21 cellular contexts compared by ENCODE assay signal in the genomic region with DNA sequence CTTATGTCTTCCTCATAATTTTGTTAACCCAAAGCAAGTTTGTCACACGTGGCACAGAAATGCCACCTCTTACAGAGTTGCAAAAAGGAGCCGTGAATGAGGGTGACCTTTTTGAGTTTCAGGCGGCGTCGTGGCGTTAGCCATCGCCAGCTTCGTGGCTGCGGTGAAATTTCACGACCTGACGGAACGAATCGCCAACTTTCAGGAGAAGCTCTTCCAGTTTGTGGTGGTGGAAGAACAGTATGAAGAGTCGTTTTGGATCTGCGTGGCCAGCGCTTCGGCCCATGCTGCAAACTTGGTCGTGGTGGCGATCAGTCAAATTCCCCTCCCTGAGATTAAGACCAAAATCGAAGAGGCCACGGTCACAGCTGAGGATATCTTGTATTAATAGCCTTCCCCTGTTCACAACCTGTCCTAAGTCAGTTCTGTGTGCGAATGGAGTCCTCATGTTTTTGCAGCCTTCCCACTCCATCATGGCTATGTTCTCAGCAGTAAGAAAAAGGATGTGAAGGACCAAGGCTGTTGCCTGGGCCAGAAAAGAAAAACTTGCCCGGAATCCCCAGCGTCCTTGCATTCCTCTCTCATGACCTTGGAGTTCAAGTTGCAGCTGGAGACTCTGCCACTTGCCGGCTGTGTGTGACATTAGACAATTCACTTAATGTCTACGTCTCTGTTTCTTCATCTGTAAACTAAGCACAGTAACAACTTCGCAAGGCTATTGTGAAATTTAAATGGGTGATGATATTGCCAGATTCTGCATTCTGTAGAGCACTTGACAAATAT. TPM values are rescaled to one million over a fixed set of nuclear protein-coding genes. Genes with fewer than 3 reads are reported as not detected.
DNase-seq lines count a peak whose midpoint lies in the region; ATAC-seq, FAIRE-seq and TF ChIP-seq lines count a peak whose summit lies in the region.
"Had no signal": no experiment of that assay in that cellular context is flagged by ENCODE, and none has a peak within 500 bp of the region (broad histone marks: within the 10 kb centered on the region; RNA-seq: fewer than 3 reads in every experiment).

No MANE protein-coding gene starts in this region.

- no peak for TF ChIP-seq EP300 in K562 (IDR thresholded peaks at IDR 0.05; ENCODE audit: low read length)

- no peak overlapping the region for H3K27ac Mint-ChIP-seq in osteocyte (ENCODE audit: unreplicated experiment)
- no peak overlapping the region for H3K27ac Mint-ChIP-seq in CD4-positive, alpha-beta memory T cell
- H3K27ac Mint-ChIP-seq: CD4-positive, CD25-positive, alpha-beta regulatory T cell; HFFc6 had no signal

- no peaks in the 10 kb centered on the region for H3K4me1 Mint-ChIP-seq in osteocyte (ENCODE audit: unreplicated experiment)
- H3K4me1 Mint-ChIP-seq in CD4-positive, alpha-beta memory T cell: no peaks in the 10 kb centered on the region
- H3K4me1 Mint-ChIP-seq: CD4-positive, CD25-positive, alpha-beta regulatory T cell had no signal

- H3K9me3 ChIP-seq in K562 (replicated peaks; ENCODE audit: control insufficient read depth, insufficient read depth, low read depth, low read length) (no peaks in the 10 kb centered on the region), prostate gland (no peaks in the 10 kb centered on the region)
- H3K9me3 ChIP-seq in CD4-positive, alpha-beta memory T cell (ENCODE audit: control insufficient read depth in 1 of 2, low read length in 2 of 2): no peaks in the 10 kb centered on the region
- H3K9me3 ChIP-seq: BE2C, Caco-2 had no signal

- no peaks in the 10 kb centered on the region for H3K36me3 ChIP-seq in K562 (ENCODE audit: control insufficient read depth, insufficient read depth, low read length)
- no peaks in the 10 kb centered on the region for H3K36me3 ChIP-seq in CD4-positive, alpha-beta memory T cell (ENCODE audit: insufficient read depth, low read length)
- no peaks in the 10 kb centered on the region for H3K36me3 ChIP-seq in prostate gland
- H3K36me3 ChIP-seq: BE2C had no signal

- 6% methylated on average over 27 of the region's 27 CpGs for WGBS in K562 (ENCODE audit: insufficient coverage, low coverage, missing lambda C conversion rate)
- 84% methylated on average over 27 of the region's 27 CpGs for WGBS in prostate gland

- TF ChIP-seq CTCF in K562 (IDR thresholded peaks at IDR 0.05 in 2 of 3, conservative IDR thresholded peaks at IDR 0.05 in 1 of 3; ENCODE audit: insufficient read depth in 2 of 3, low read depth in 1 of 3, low read length in 3 of 3): no peak
- TF ChIP-seq CTCF in osteocyte (IDR thresholded peaks at IDR 0.05): no peak
- no peak for TF ChIP-seq CTCF in prostate gland (IDR thresholded peaks at IDR 0.05)

- FAIRE-seq in K562 (lab: Jason Lieb, UNC): peak; percentile 51
- FAIRE-seq: A204.1, D721Med, GM12892, HepG2 had no signal

- H3K4me2 ChIP-seq in K562 (ENCODE audit: insufficient read depth, low read length): peak overlapping the region; percentile 27; the same call in 1 of the 2 replicates

- H3K4me3 ChIP-seq in K562 (no peak overlapping the region), prostate gland (no peak overlapping the region)
- no peak overlapping the region for H3K4me3 ChIP-seq in CD4-positive, alpha-beta memory T cell (ENCODE audit: low read length in 2 of 2)

- TF ChIP-seq RAD21 in K562 (CRISPR knock-in tag; conservative IDR thresholded peaks at IDR 0.05 in 1 of 2, IDR thresholded peaks at IDR 0.05 in 1 of 2): no peak

- DNase-seq in K562 (ENCODE audit: extremely low read depth in 1 of 4, low spot score in 3 of 4) (no peak), left kidney (ENCODE audit: low read depth, low spot score) (peak; percentile 80), osteocyte (ENCODE audit: extremely low spot score, unreplicated experiment) (peak; percentile 72), hypothalamus (lab: John Stamatoyannopoulos, UW) (no peak), prostate gland (ENCODE audit: low spot score) (no peak), NAMALWA (ENCODE audit: low spot score) (no peak)
- no peak for DNase-seq in CD4-positive, alpha-beta memory T cell
- DNase-seq: ACHN; BE2C; C1 segment of cervical spinal cord; Caco-2; CD4-positive, CD25-positive, alpha-beta regulatory T cell; GDM1; GOT3; H7; HFFc6 had no signal

- H3K9ac ChIP-seq in K562 (ENCODE audit: insufficient read depth in 1 of 2, low read depth in 2 of 2, low read length in 2 of 2): peak overlapping the region in 1 of 2 experiments; percentile 61; a peak in 1 of 4 replicates

- H3K4me1 ChIP-seq in K562 (replicated peaks in 1 of 2; ENCODE audit: control insufficient read depth in 2 of 2, insufficient read depth in 2 of 2, low read length in 2 of 2) (peaks cover 0 to 4% of the 10 kb centered on the region in 2 experiments; a peak in 1 of 5 replicates), prostate gland (replicated peaks) (no peaks in the 10 kb centered on the region)
- H3K4me1 ChIP-seq in CD4-positive, alpha-beta memory T cell (ENCODE audit: insufficient read depth, low read length): no peaks in the 10 kb centered on the region
- H3K4me1 ChIP-seq: Caco-2 had no signal

- H3K36me3 Mint-ChIP-seq in osteocyte (ENCODE audit: unreplicated experiment): no peaks in the 10 kb centered on the region
- no peaks in the 10 kb centered on the region for H3K36me3 Mint-ChIP-seq in CD4-positive, alpha-beta memory T cell
- H3K36me3 Mint-ChIP-seq: CD4-positive, CD25-positive, alpha-beta regulatory T cell had no signal

- BruUV-seq in K562 (replicated peaks; lab: Mats Ljungman, UMichigan): no TSS peak

- no peak overlapping the region for H3K4me3 Mint-ChIP-seq in osteocyte (ENCODE audit: unreplicated experiment)
- H3K4me3 Mint-ChIP-seq in CD4-positive, alpha-beta memory T cell: no peak overlapping the region
- H3K4me3 Mint-ChIP-seq: CD4-positive, CD25-positive, alpha-beta regulatory T cell; HFFc6 had no signal

- TF ChIP-seq POLR2A in K562 (conservative IDR thresholded peaks at IDR 0.05) (no peak), prostate gland (IDR thresholded peaks at IDR 0.05) (no peak)

- H3K27me3 ChIP-seq in K562 (ENCODE audit: control insufficient read depth in 2 of 2, insufficient read depth in 2 of 2, low read length in 2 of 2) (peaks cover 19 to 37% of the 10 kb centered on the region in 2 experiments), prostate gland (replicated peaks; ENCODE audit: insufficient read depth) (no peaks in the 10 kb centered on the region)
- H3K27me3 ChIP-seq in CD4-positive, alpha-beta memory T cell (ENCODE audit: insufficient read depth, low read length): peaks cover 11% of the 10 kb centered on the region
- H3K27me3 ChIP-seq: BE2C had no signal

- ATAC-seq in K562: no peak; the same call in 1 of the 3 replicates
- ATAC-seq: HCT116, HepG2 had no signal

- no peaks in the 10 kb centered on the region for H3K9me3 Mint-ChIP-seq in osteocyte (ENCODE audit: unreplicated experiment)
- H3K9me3 Mint-ChIP-seq in CD4-positive, alpha-beta memory T cell: no peaks in the 10 kb centered on the region
- H3K9me3 Mint-ChIP-seq: CD4-positive, CD25-positive, alpha-beta regulatory T cell; HFFc6 had no signal

- H2AFZ ChIP-seq in K562 (ENCODE audit: low read depth, low read length): peak overlapping the region; percentile 38; the same call in 1 of the 2 replicates

- CTCF ChIA-PET in K562 (lab: Yijun Ruan, JAX; ENCODE audit: low intra/inter-chr PET ratio): no interaction called here
- CTCF ChIA-PET in CD4-positive, alpha-beta memory T cell (lab: Charles Lee; ENCODE audit: partially characterized antibody): no interaction called here

- POLR2A ChIA-PET in K562 (lab: Yijun Ruan, JAX): interaction anchor here (0.9 kb wide), 1 partner anchor 16 kb away, joined by 4 read pairs; no protein-coding TSS in a partner anchor
- POLR2A ChIA-PET in CD4-positive, alpha-beta memory T cell (lab: Charles Lee; ENCODE audit: partially characterized antibody): no interaction called here

- in situ Hi-C loops in K562 (cut with MboI): loop anchor here (25.0 kb wide), 1 partner anchor 1060 kb away; no protein-coding TSS in a partner anchor

- H3K79me2 ChIP-seq in K562 (ENCODE audit: control insufficient read depth, insufficient read depth, low read length): no peaks in the 10 kb centered on the region

- H3K27ac ChIP-seq in K562 (ENCODE audit: extremely low read depth, low read depth, low read length): no peak overlapping the region
- no peak overlapping the region for H3K27ac ChIP-seq in CD4-positive, alpha-beta memory T cell (ENCODE audit: low read depth, low read length)
- no peak overlapping the region for H3K27ac ChIP-seq in prostate gland

- no peaks in the 10 kb centered on the region for H3K9me1 ChIP-seq in K562 (ENCODE audit: control insufficient read depth, insufficient read depth, low read length)

- intact Hi-C loops in K562 (cut with micrococcal nuclease): no loop called here
- intact Hi-C loops in CD4-positive, alpha-beta memory T cell (cut with micrococcal nuclease): no loop called here
- intact Hi-C loops in prostate gland (cut with DNase I): no loop called here

- peaks cover 14% of the 10 kb centered on the region for H3K27me3 Mint-ChIP-seq in osteocyte (ENCODE audit: unreplicated experiment)
- H3K27me3 Mint-ChIP-seq in CD4-positive, alpha-beta memory T cell: peaks cover 19 to 22% of the 10 kb centered on the region in 2 donors

- H4K20me1 ChIP-seq in K562 (replicated peaks; ENCODE audit: control insufficient read depth, insufficient read depth, low read length): no peaks in the 10 kb centered on the region

RNA-seq across cellular contexts. Expression of a gene that starts 11.9 kb away (rescaled TPM):
- not detected in 2 replicates for total RNA-seq in K562 (2011; cell fraction: chromatin; rRNA removed; ENCODE audit: low replicate concordance)
- not detected in 2 replicates for total RNA-seq in K562 (2011; cell fraction: nucleolus; rRNA removed)
- total RNA-seq in K562 (2011; cell fraction: nucleoplasm; rRNA removed): not detected in 2 replicates
- total RNA-seq in K562 (2014; rRNA removed) (not detected in 2 replicates), K562 (2014; rRNA removed; fragmentation: Illumina TruSeq; extraction: Trizol) (not detected in 2 replicates), K562 (2015; rRNA removed; fragmentation: Illumina TruSeq; extraction: Trizol) (not detected in 2 replicates), K562 (2021) (not detected in 2 replicates), osteocyte (not detected in 2 replicates), prostate gland (not detected)
- polyA plus RNA-seq in K562 (2011; rRNA removed) (not detected in 2 replicates), K562 (2014; fragmentation: Illumina TruSeq; extraction: Trizol) (not detected in 2 replicates), K562 (2014; fragmentation: Nextera tagmentation; extraction: Ambion mirVana) (not detected), K562 (2014; rRNA removed) (not detected in 2 replicates)
- polyA plus RNA-seq in K562 (2011; cell fraction: cytosol; rRNA removed): not detected in 2 replicates
- not detected in 2 replicates for polyA plus RNA-seq in K562 (2011; cell fraction: nucleus; rRNA removed)
- not detected in 2 replicates for polyA plus RNA-seq in K562 (2012)
- polyA minus RNA-seq in K562 (2011; rRNA and poly(A)+ RNA removed): not detected in 2 replicates
- polyA minus RNA-seq in K562 (2011; cell fraction: cytosol; rRNA and poly(A)+ RNA removed): not detected in 2 replicates
- not detected in 2 replicates for polyA minus RNA-seq in K562 (2011; cell fraction: nucleus; rRNA and poly(A)+ RNA removed)
- total RNA-seq in CD4-positive, alpha-beta memory T cell: not detected
- polyA plus RNA-seq in CD4-positive, alpha-beta memory T cell: not detected
- total RNA-seq: Caco-2; CD4-positive, CD25-positive, alpha-beta regulatory T cell; H7; HepG2; HFFc6 had no signal
- polyA plus RNA-seq: CD4-positive, CD25-positive, alpha-beta regulatory T cell; HepG2 had no signal

RNA-seq across cellular contexts. Expression of a gene that starts 15.0 kb away (rescaled TPM):
- total RNA-seq in K562 (2011; cell fraction: chromatin; rRNA removed; ENCODE audit: low replicate concordance): 20.5 and 30.3 TPM in 2 replicates
- total RNA-seq in K562 (2011; cell fraction: nucleolus; rRNA removed): 17.8 and 19.8 TPM in 2 replicates
- 24.1 and 36.3 TPM in 2 replicates for total RNA-seq in K562 (2011; cell fraction: nucleoplasm; rRNA removed)
- total RNA-seq in K562 (2014; rRNA removed) (9.4 and 14.4 TPM in 2 replicates), K562 (2014; rRNA removed; fragmentation: Illumina TruSeq; extraction: Trizol) (16.6 and 17.3 TPM in 2 replicates), K562 (2015; rRNA removed; fragmentation: Illumina TruSeq; extraction: Trizol) (16.6 and 17.2 TPM in 2 replicates), K562 (2021) (28.6 and 29.7 TPM in 2 replicates), osteocyte (17.0 and 21.0 TPM in 2 replicates), prostate gland (10 to 100 TPM; 11.4 to 18.9 TPM)
- polyA plus RNA-seq in K562 (2011; rRNA removed) (27.1 and 28.9 TPM in 2 replicates), K562 (2014; fragmentation: Illumina TruSeq; extraction: Trizol) (26.6 and 27.7 TPM in 2 replicates), K562 (2014; fragmentation: Nextera tagmentation; extraction: Ambion mirVana) (1 to 10 TPM; 5.7 to 6.4 TPM), K562 (2014; rRNA removed) (26.9 and 39.7 TPM in 2 replicates)
- polyA plus RNA-seq in K562 (2011; cell fraction: cytosol; rRNA removed): 28.6 and 28.7 TPM in 2 replicates
- polyA plus RNA-seq in K562 (2011; cell fraction: nucleus; rRNA removed): 14.7 and 16.9 TPM in 2 replicates
- polyA plus RNA-seq in K562 (2012): 24.7 and 27.3 TPM in 2 replicates
- 27.8 and 36.5 TPM in 2 replicates for polyA minus RNA-seq in K562 (2011; rRNA and poly(A)+ RNA removed)
- polyA minus RNA-seq in K562 (2011; cell fraction: cytosol; rRNA and poly(A)+ RNA removed): 11.0 and 13.0 TPM in 2 replicates
- polyA minus RNA-seq in K562 (2011; cell fraction: nucleus; rRNA and poly(A)+ RNA removed): 10.4 and 13.9 TPM in 2 replicates
- 10 to 100 TPM; 21.8 to 24.4 TPM for total RNA-seq in CD4-positive, alpha-beta memory T cell
- 10 to 100 TPM; 35.5 to 46.0 TPM for polyA plus RNA-seq in CD4-positive, alpha-beta memory T cell

RNA-seq across cellular contexts. Expression of a gene that starts 50.1 kb away (rescaled TPM):
- 32.7 and 42.6 TPM in 2 replicates for total RNA-seq in K562 (2011; cell fraction: chromatin; rRNA removed; ENCODE audit: low replicate concordance)
- 24.0 and 28.4 TPM in 2 replicates for total RNA-seq in K562 (2011; cell fraction: nucleolus; rRNA removed)
- total RNA-seq in K562 (2011; cell fraction: nucleoplasm; rRNA removed): 31.4 and 34.3 TPM in 2 replicates
- total RNA-seq in K562 (2014; rRNA removed): 100 and 107 TPM in 2 replicates
- total RNA-seq in K562 (2014; rRNA removed; fragmentation: Illumina TruSeq; extraction: Trizol): 122 and 126 TPM in 2 replicates
- 134 and 143 TPM in 2 replicates for total RNA-seq in K562 (2015; rRNA removed; fragmentation: Illumina TruSeq; extraction: Trizol)
- total RNA-seq in K562 (2021): 82.3 and 85.6 TPM in 2 replicates
- polyA plus RNA-seq in K562 (2011; rRNA removed): 75.0 and 97.3 TPM in 2 replicates
- polyA plus RNA-seq in K562 (2011; cell fraction: cytosol; rRNA removed): 45.3 and 56.8 TPM in 2 replicates
- polyA plus RNA-seq in K562 (2011; cell fraction: nucleus; rRNA removed): 25.3 and 29.5 TPM in 2 replicates
- polyA plus RNA-seq in K562 (2012): 64.4 and 111 TPM in 2 replicates
- 115 and 132 TPM in 2 replicates for polyA plus RNA-seq in K562 (2014; fragmentation: Illumina TruSeq; extraction: Trizol)
- polyA plus RNA-seq in K562 (2014; fragmentation: Nextera tagmentation; extraction: Ambion mirVana): 100 to 1,000 TPM in 1 of 2 experiments, 10 to 100 TPM in 1; 97.3 to 170 TPM
- 93.1 and 94.3 TPM in 2 replicates for polyA plus RNA-seq in K562 (2014; rRNA removed)
- 87.0 and 98.8 TPM in 2 replicates for polyA minus RNA-seq in K562 (2011; rRNA and poly(A)+ RNA removed)
- 33.4 and 54.2 TPM in 2 replicates for polyA minus RNA-seq in K562 (2011; cell fraction: cytosol; rRNA and poly(A)+ RNA removed)
- polyA minus RNA-seq in K562 (2011; cell fraction: nucleus; rRNA and poly(A)+ RNA removed): 24.0 and 33.1 TPM in 2 replicates
- total RNA-seq in osteocyte: 44.0 and 44.1 TPM in 2 replicates
- total RNA-seq in CD4-positive, alpha-beta memory T cell: 10 to 100 TPM; 25.6 to 27.6 TPM
- polyA plus RNA-seq in CD4-positive, alpha-beta memory T cell: 10 to 100 TPM; 42.6 to 71.3 TPM
- 10 to 100 TPM; 55.8 to 98.1 TPM for total RNA-seq in prostate gland

Comparison
In these comparisons a context has a peak if more than half of its experiments do, and no peak if none do; other contexts are left out.
1. DNase-seq: peak in left kidney (single experiment) and osteocyte (single experiment); none in K562 (0 of 4), hypothalamus (0 of 51), CD4-positive, alpha-beta memory T cell (0 of 5), prostate gland (single experiment) and NAMALWA (single experiment).